1 cellular context compared by ENCODE assay signal in genomic region chr16:15482068-15482747, GRCh38.
TF ChIP-seq lines count a peak whose summit lies in the region.

No MANE protein-coding gene starts in this region.

TF ChIP-seq in K562, 482 proteins besides CTCF, POLR2A, EP300 and RAD21 (continued from another document):
- TF ChIP-seq ZC3H8 (IDR thresholded peaks at IDR 0.05) = no peak
